Comparison of ENCODE assay signal across 1 cellular context in the genomic region with DNA sequence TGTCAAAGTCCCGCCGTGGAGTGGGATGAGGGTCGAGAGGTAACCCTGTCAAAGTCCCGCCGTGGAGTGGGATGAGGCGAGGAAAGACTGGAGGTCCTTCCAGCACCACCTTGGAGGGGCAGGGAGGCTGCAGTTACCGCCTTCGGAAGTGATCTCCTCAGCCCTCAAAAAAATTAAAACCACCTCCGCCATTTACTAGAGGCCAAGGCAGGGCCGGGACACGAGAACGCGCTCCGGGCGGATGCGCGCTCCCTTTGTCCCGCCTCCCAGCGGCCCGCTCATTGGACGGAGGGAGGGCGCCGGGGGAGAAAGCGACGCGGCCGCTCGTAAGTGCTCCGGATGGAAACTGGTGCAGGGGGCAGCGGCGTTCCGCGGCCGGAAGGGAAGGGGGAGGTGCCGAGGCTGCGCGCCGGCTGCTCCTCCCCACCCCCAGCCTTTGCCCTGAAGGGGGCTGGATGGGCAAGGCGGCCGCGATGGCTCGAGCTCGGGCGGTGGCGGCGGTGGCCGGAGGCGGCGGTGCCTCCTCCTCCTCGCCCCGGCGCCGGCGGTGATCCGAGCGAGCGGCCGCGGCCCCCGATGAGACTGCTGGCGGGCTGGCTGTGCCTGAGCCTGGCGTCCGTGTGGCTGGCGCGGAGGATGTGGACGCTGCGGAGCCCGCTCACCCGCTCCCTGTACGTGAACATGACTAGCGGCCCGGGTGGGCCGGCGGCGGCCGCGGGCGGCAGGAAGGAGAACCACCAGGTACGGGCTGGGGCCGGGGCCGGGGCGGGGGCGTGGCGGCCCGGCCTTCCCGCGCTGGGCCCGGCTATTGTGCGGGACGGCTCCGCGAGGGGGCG.
TF ChIP-seq lines count a peak whose summit lies in the region.

A gene (plus strand): TSS at position 420 of the 836 bp plus-strand sequence. CDS start 157 bp downstream, at position 577.

TF ChIP-seq in HEK293, 187 proteins besides CTCF, POLR2A, EP300 and RAD21 (continued from another document):
- TF ChIP-seq ZNF548 (tag by site-specific recombination; IDR thresholded peaks at IDR 0.05) (no peak), ZNF2 (tag by site-specific recombination; IDR thresholded peaks at IDR 0.05) (peak; percentile 91), ZNF112 (tag by site-specific recombination; IDR thresholded peaks at IDR 0.05) (no peak), MZF1 (tag by site-specific recombination; IDR thresholded peaks at IDR 0.05; ENCODE audit: borderline replicate concordance) (0 out of 2 replicates have a peak, but pooled peaks have one; percentile 7), OSR2 (tag by site-specific recombination; IDR thresholded peaks at IDR 0.05) (0 out of 2 replicates have a peak, but pooled peaks have one; percentile 30), ZNF350 (tag by site-specific recombination; IDR thresholded peaks at IDR 0.05) (peak; percentile 46; the same call in 1 of the 2 replicates), GFI1B (tag by site-specific recombination; IDR thresholded peaks at IDR 0.05) (no peak), ZNF138 (tag by site-specific recombination; IDR thresholded peaks at IDR 0.05; ENCODE audit: borderline replicate concordance) (no peak), BCL11A (tag by site-specific recombination; IDR thresholded peaks at IDR 0.05; ENCODE audit: low read depth) (no peak), TRIM28 (IDR thresholded peaks at IDR 0.05; ENCODE audit: borderline replicate concordance, low read length) (no peak; the same call in 1 of the 2 replicates), ZFP41 (tag by site-specific recombination; IDR thresholded peaks at IDR 0.05; ENCODE audit: borderline replicate concordance) (no peak), ZNF311 (tag by site-specific recombination; IDR thresholded peaks at IDR 0.05; ENCODE audit: borderline replicate concordance) (no peak), ZNF324 (tag by site-specific recombination; IDR thresholded peaks at IDR 0.05) (peak; percentile 98), ZNF121 (tag by site-specific recombination; IDR thresholded peaks at IDR 0.05) (no peak)
- TF ChIP-seq, protein P1, sequence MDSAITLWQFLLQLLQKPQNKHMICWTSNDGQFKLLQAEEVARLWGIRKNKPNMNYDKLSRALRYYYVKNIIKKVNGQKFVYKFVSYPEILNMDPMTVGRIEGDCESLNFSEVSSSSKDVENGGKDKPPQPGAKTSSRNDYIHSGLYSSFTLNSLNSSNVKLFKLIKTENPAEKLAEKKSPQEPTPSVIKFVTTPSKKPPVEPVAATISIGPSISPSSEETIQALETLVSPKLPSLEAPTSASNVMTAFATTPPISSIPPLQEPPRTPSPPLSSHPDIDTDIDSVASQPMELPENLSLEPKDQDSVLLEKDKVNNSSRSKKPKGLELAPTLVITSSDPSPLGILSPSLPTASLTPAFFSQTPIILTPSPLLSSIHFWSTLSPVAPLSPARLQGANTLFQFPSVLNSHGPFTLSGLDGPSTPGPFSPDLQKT (IDR thresholded peaks at IDR 0.05; ENCODE audit: borderline replicate concordance, low read depth, low read length), result no peak
- TF ChIP-seq, protein P2, sequence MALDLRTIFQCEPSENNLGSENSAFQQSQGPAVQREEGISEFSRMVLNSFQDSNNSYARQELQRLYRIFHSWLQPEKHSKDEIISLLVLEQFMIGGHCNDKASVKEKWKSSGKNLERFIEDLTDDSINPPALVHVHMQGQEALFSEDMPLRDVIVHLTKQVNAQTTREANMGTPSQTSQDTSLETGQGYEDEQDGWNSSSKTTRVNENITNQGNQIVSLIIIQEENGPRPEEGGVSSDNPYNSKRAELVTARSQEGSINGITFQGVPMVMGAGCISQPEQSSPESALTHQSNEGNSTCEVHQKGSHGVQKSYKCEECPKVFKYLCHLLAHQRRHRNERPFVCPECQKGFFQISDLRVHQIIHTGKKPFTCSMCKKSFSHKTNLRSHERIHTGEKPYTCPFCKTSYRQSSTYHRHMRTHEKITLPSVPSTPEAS (tag by site-specific recombination; IDR thresholded peaks at IDR 0.05), result peak; percentile 48; the same call in 1 of the 2 replicates
